ENCODE assay signal across 30 cellular contexts in the genomic region with DNA sequence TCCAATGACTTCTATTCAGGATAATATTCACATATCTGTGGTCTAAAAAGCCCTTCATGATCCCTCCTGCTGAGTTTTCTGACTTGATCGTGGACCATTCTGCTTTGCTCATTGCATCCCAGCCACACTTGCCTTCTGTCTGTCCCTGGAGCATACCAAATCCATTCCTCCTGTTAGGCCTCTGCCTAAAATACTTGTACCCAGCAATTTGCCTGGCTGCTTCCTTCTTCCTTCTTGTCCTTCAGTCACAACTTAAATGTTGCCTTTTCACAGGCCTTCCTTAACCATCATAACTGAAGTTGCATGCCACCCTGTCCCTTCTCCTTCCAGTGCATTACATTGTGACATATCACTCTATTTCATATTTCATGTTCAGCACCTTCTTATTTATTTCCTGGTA. TPM values are rescaled to one million over a fixed set of nuclear protein-coding genes. Genes with fewer than 3 reads are reported as not detected.
"Had no signal": no experiment of that assay in that cellular context is flagged by ENCODE, and none has a peak within 500 bp of the region (broad histone marks: within the 10 kb centered on the region; RNA-seq: fewer than 3 reads in every experiment).

No MANE protein-coding gene starts in this region.

- H3K4me3 ChIP-seq: MG63 had no signal

- DNase-seq: activated B cell treated with CpG ODN at 0.5 μM for 24 hours; activated CD4-positive, alpha-beta T cell treated with anti-CD3 and anti-CD28 coated beads for 1 hour; activated CD4-positive, alpha-beta T cell treated with anti-CD3 and anti-CD28 coated beads for 48 hours; activated CD4-positive, alpha-beta T cell treated with anti-CD3 and anti-CD28 coated beads, Interleukin-2, amount 50 U/mL, for 48 hours; activated CD8-positive, alpha-beta memory T cell treated with anti-CD3 and anti-CD28 coated beads, Interleukin-2, amount 50 U/mL, for 4 hours; activated effector memory CD4-positive, alpha-beta T cell treated with Interleukin-2 at 50 U/mL for 16 hours; activated naive CD8-positive, alpha-beta T cell treated with anti-CD3 and anti-CD28 coated beads, Interleukin-2, amount 50 U/mL, for 24 hours; activated T-cell treated with anti-CD3 and anti-CD28 coated beads for 4 hours; activated T-cell treated with anti-CD3 and anti-CD28 coated beads, Interleukin-2, amount 50 U/mL, for 48 hours; anterior cingulate cortex; caudate nucleus; Kasumi-1; NCI-H1048; NCI-H1105 treated with DMSO at 0.1 percent for 48 hours; NCI-H1436; NCI-H1694; NCI-H1930; NCI-H2081 treated with DMSO at 0.1 percent for 48 hours; NCI-H345; NCI-H524 treated with DMSO at 0.1 percent for 48 hours; Right ventricle myocardium superior; SW 1271 had no signal

- H3K4me3 Mint-ChIP-seq: activated B cell treated with CpG ODN at 0.5 μM for 24 hours; activated naive CD4-positive, alpha-beta T cell treated with anti-CD3 and anti-CD28 coated beads, Interleukin-2, amount 10 ng/mL, durations not matched to agents 7 days and 5 days; activated naive CD8-positive, alpha-beta T cell; activated naive CD8-positive, alpha-beta T cell treated with anti-CD3 and anti-CD28 coated beads, Interleukin-2, amount 50 U/mL, for 24 hours; brain had no signal

- H3K9me3 Mint-ChIP-seq: activated B cell treated with CpG ODN at 0.5 μM for 24 hours; activated naive CD4-positive, alpha-beta T cell treated with anti-CD3 and anti-CD28 coated beads, Interleukin-2, amount 10 ng/mL, durations not matched to agents 7 days and 5 days; activated naive CD8-positive, alpha-beta T cell treated with anti-CD3 and anti-CD28 coated beads, Interleukin-2, amount 50 U/mL, for 24 hours; brain had no signal

- H3K27me3 Mint-ChIP-seq: activated B cell treated with CpG ODN at 0.5 μM for 24 hours; activated naive CD4-positive, alpha-beta T cell treated with anti-CD3 and anti-CD28 coated beads, Interleukin-2, amount 10 ng/mL, durations not matched to agents 7 days and 5 days had no signal

- H3K9me3 ChIP-seq: MG63 had no signal

- H3K27ac ChIP-seq: VCaP had no signal

- ATAC-seq: activated naive CD8-positive, alpha-beta T cell treated with anti-CD3 and anti-CD28 coated beads, Interleukin-2, amount 50 U/mL, for 24 hours had no signal

- H3K36me3 ChIP-seq: MG63 had no signal

- H3K27ac Mint-ChIP-seq: activated B cell treated with CpG ODN at 0.5 μM for 24 hours; activated naive CD4-positive, alpha-beta T cell treated with anti-CD3 and anti-CD28 coated beads, Interleukin-2, amount 10 ng/mL, durations not matched to agents 7 days and 5 days; activated naive CD8-positive, alpha-beta T cell; activated naive CD8-positive, alpha-beta T cell treated with anti-CD3 and anti-CD28 coated beads, Interleukin-2, amount 50 U/mL, for 24 hours; brain had no signal

- H3K36me3 Mint-ChIP-seq: activated naive CD4-positive, alpha-beta T cell treated with anti-CD3 and anti-CD28 coated beads, Interleukin-2, amount 10 ng/mL, durations not matched to agents 7 days and 5 days; activated naive CD8-positive, alpha-beta T cell; brain had no signal

RNA-seq across cellular contexts. Expression of a gene that starts 4.3 kb away (rescaled TPM):
- total RNA-seq: bronchial epithelial cell, cerebellum, Right ventricle myocardium superior had no signal

RNA-seq across cellular contexts. Expression of a gene that starts 37.5 kb away (rescaled TPM):
- total RNA-seq: bronchial epithelial cell, NCI-H460 had no signal
